In genomic region chrX:143988356-143988755, GRCh38 we compare ENCODE assay signal across 30 cellular contexts.
"Had no signal": no experiment of that assay in that cellular context is flagged by ENCODE, and none has a peak within 500 bp of the region (broad histone marks: within the 10 kb centered on the region; RNA-seq: fewer than 3 reads in every experiment).

No MANE protein-coding gene starts in this region.

- FAIRE-seq: small intestine, TTC549 had no signal

- H3K27ac ChIP-seq: adrenal gland, ascending aorta, brain microvascular endothelial cell, gastroesophageal sphincter, right lobe of liver, transverse colon, uterus, WERI-Rb-1 had no signal

- DNase-seq: activated CD4-positive, alpha-beta T cell treated with anti-CD3 and anti-CD28 coated beads, Interleukin-2, amount 50 U/mL, for 1 hour; activated CD4-positive, CD25-positive, alpha-beta regulatory T cell treated with anti-CD3 and anti-CD28 coated beads, Interleukin-2, amount 50 U/mL, for 72 hours; activated CD8-positive, alpha-beta memory T cell treated with anti-CD3 and anti-CD28 coated beads for 24 hours; activated CD8-positive, alpha-beta memory T cell treated with anti-CD3 and anti-CD28 coated beads, Interleukin-2, amount 50 U/mL, for 4 hours; activated naive CD4-positive, alpha-beta T cell; activated T-cell treated with anti-CD3 and anti-CD28 coated beads, Interleukin-2, amount 50 U/mL, for 24 hours; adrenal gland; brain microvascular endothelial cell; caudate nucleus; effector CD4-positive, alpha-beta T cell; mucosa of descending colon; naive thymus-derived CD4-positive, alpha-beta T cell; occipital lobe; right lobe of liver; small intestine; stimulated activated CD4-positive, alpha-beta T cell treated with anti-CD3 and anti-CD28 coated beads, Interleukin-2, amount 100 ng/mL, for 24 hours; stimulated activated naive CD8-positive, alpha-beta T cell treated with anti-CD3 and anti-CD28 coated beads, Interleukin-15, amount 100 ng/mL, for 72 hours; T-helper 1 cell; transverse colon; uterus; WERI-Rb-1 had no signal

- H3K27me3 ChIP-seq: adrenal gland, ascending aorta, brain microvascular endothelial cell, gastroesophageal sphincter, right lobe of liver, transverse colon, uterus had no signal

- H3K27ac Mint-ChIP-seq: activated naive CD8-positive, alpha-beta T cell; activated T-cell treated with anti-CD3 and anti-CD28 coated beads, Interleukin-2, amount 50 U/mL, for 24 hours; activated T-helper 2 cell treated with anti-CD3 and anti-CD28 coated beads, Interferon-gamma antibody, Interleukin-2, Interleukin-4, amounts not matched to agents 10 μg/mL and 5 μg/mL and 100 μg/mL, durations not matched to agents 14 hours and 24 hours and 36 hours; dendritic cell treated with granulocyte-macrophage colony-stimulating factor and Interleukin-4, amounts not matched to agents 40 ng/mL and 50 ng/mL, for 4 days; memory B cell; naive thymus-derived CD4-positive, alpha-beta T cell; stimulated activated effector memory CD8-positive, alpha-beta T cell treated with anti-CD3 and anti-CD28 coated beads, Interleukin-12 subunit alpha, Interleukin-12 subunit beta, amount 100 ng/mL, for 72 hours; stimulated activated naive CD8-positive, alpha-beta T cell treated with anti-CD3 and anti-CD28 coated beads, Interleukin-15, amount 100 ng/mL, for 72 hours had no signal

- H3K9me3 Mint-ChIP-seq: activated T-cell treated with anti-CD3 and anti-CD28 coated beads, Interleukin-2, amount 50 U/mL, for 24 hours had no signal

- H3K9me3 ChIP-seq: adrenal gland, ascending aorta, gastroesophageal sphincter, mucosa of descending colon, right lobe of liver, transverse colon, uterus had no signal

- H3K36me3 ChIP-seq: adrenal gland, ascending aorta, brain microvascular endothelial cell, gastroesophageal sphincter, right lobe of liver, transverse colon, uterus, WERI-Rb-1 had no signal

- H3K4me3 Mint-ChIP-seq: activated naive CD8-positive, alpha-beta T cell; activated T-cell treated with anti-CD3 and anti-CD28 coated beads, Interleukin-2, amount 50 U/mL, for 24 hours; dendritic cell treated with granulocyte-macrophage colony-stimulating factor and Interleukin-4, amounts not matched to agents 40 ng/mL and 50 ng/mL, for 4 days; memory B cell; naive thymus-derived CD4-positive, alpha-beta T cell; neural crest cell; stimulated activated effector memory CD8-positive, alpha-beta T cell treated with anti-CD3 and anti-CD28 coated beads, Interleukin-12 subunit alpha, Interleukin-12 subunit beta, amount 100 ng/mL, for 72 hours; stimulated activated naive CD8-positive, alpha-beta T cell treated with anti-CD3 and anti-CD28 coated beads, Interleukin-15, amount 100 ng/mL, for 72 hours had no signal

- H3K36me3 Mint-ChIP-seq: activated naive CD8-positive, alpha-beta T cell; memory B cell; naive thymus-derived CD4-positive, alpha-beta T cell; stimulated activated effector memory CD8-positive, alpha-beta T cell treated with anti-CD3 and anti-CD28 coated beads, Interleukin-12 subunit alpha, Interleukin-12 subunit beta, amount 100 ng/mL, for 72 hours had no signal

- H3K4me1 Mint-ChIP-seq: memory B cell; naive thymus-derived CD4-positive, alpha-beta T cell; neural crest cell; stimulated activated effector memory CD8-positive, alpha-beta T cell treated with anti-CD3 and anti-CD28 coated beads, Interleukin-12 subunit alpha, Interleukin-12 subunit beta, amount 100 ng/mL, for 72 hours; stimulated activated naive CD8-positive, alpha-beta T cell treated with anti-CD3 and anti-CD28 coated beads, Interleukin-15, amount 100 ng/mL, for 72 hours had no signal

- H3K4me3 ChIP-seq: adrenal gland, ascending aorta, gastroesophageal sphincter, mucosa of descending colon, right lobe of liver, transverse colon, uterus had no signal

- H3K4me1 ChIP-seq: adrenal gland, ascending aorta, gastroesophageal sphincter, right lobe of liver, transverse colon, uterus had no signal

- H3K27me3 Mint-ChIP-seq: activated naive CD8-positive, alpha-beta T cell; dendritic cell treated with granulocyte-macrophage colony-stimulating factor and Interleukin-4, amounts not matched to agents 40 ng/mL and 50 ng/mL, for 4 days; memory B cell; naive thymus-derived CD4-positive, alpha-beta T cell; stimulated activated naive CD8-positive, alpha-beta T cell treated with anti-CD3 and anti-CD28 coated beads, Interleukin-15, amount 100 ng/mL, for 72 hours had no signal
